In the genomic region with DNA sequence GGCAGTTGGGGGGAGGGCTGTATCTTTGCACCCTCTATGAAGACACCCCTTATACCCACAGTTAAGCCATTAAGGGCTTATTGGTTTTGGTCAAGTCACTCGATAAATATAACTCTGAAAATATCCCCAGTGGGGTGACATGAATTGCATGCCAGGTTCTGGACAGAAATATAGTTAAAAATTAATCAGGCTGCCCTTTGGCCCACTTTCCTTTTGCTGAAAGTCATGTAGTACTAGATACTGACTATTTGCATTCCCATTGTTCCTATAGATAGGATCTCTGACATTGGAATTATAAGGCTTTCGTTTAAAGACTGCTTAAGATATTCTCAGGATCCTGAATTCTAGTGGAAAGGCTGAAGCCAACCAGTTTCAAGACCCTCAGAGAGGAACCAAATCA, we compare ENCODE assay signal across 26 cellular contexts.
"Had no signal": no experiment of that assay in that cellular context is flagged by ENCODE, and none has a peak within 500 bp of the region (broad histone marks: within the 10 kb centered on the region; RNA-seq: fewer than 3 reads in every experiment).

No MANE protein-coding gene starts in this region.

- H3K9ac ChIP-seq: parathyroid adenoma had no signal

- DNase-seq: activated CD4-positive, alpha-beta memory T cell treated with anti-CD3 and anti-CD28 coated beads for 36 hours; activated CD4-positive, alpha-beta T cell treated with anti-CD3 and anti-CD28 coated beads for 4 hours; activated naive CD4-positive, alpha-beta T cell treated with Interleukin-2 at 50 U/mL for 16 hours; activated naive CD8-positive, alpha-beta T cell treated with anti-CD3 and anti-CD28 coated beads, Interleukin-2, amount 10 ng/mL, durations not matched to agents 7 days and 5 days; activated T-cell treated with anti-CD3 and anti-CD28 coated beads for 4 hours; amygdala; caudate nucleus; dorsolateral prefrontal cortex; endodermal cell; foreskin keratinocyte; glutamatergic neuron; hypothalamus; left ventricle myocardium superior; mesendoderm; natural killer cell; stimulated activated CD4-positive, alpha-beta T cell treated with anti-CD3 and anti-CD28 coated beads, Interleukin-1b, Interleukin-23, amount 100 ng/mL, for 48 hours; stimulated activated CD8-positive, alpha-beta memory T cell treated with anti-CD3 and anti-CD28 coated beads, Interleukin-4, amount 100 ng/mL, for 48 hours; stimulated activated naive CD4-positive, alpha-beta T cell; T-cell; tibial artery had no signal

- ATAC-seq: activated T-helper 17 cell treated with anti-CD3 and anti-CD28 coated beads, Interleukin-2, amount 50 U/mL, for 72 hours; foreskin keratinocyte; left ventricle myocardium superior; natural killer cell; T-cell; WTC11 had no signal

- H3K4me3 ChIP-seq: dorsolateral prefrontal cortex, tibial artery had no signal

- H3K27ac ChIP-seq: dorsolateral prefrontal cortex, epithelial cell of prostate, foreskin keratinocyte, parathyroid adenoma, tibial artery had no signal

- H3K4me1 ChIP-seq: parathyroid adenoma had no signal

- H3K9me3 ChIP-seq: tibial artery had no signal

- H3K27me3 ChIP-seq: foreskin keratinocyte, tibial artery had no signal

- H3K36me3 ChIP-seq: tibial artery had no signal

- FAIRE-seq: keratinocyte, urothelium cell line had no signal

- H2AFZ ChIP-seq: parathyroid adenoma had no signal
